Comparison of ENCODE assay signal across 1 cellular context in the genomic region with DNA sequence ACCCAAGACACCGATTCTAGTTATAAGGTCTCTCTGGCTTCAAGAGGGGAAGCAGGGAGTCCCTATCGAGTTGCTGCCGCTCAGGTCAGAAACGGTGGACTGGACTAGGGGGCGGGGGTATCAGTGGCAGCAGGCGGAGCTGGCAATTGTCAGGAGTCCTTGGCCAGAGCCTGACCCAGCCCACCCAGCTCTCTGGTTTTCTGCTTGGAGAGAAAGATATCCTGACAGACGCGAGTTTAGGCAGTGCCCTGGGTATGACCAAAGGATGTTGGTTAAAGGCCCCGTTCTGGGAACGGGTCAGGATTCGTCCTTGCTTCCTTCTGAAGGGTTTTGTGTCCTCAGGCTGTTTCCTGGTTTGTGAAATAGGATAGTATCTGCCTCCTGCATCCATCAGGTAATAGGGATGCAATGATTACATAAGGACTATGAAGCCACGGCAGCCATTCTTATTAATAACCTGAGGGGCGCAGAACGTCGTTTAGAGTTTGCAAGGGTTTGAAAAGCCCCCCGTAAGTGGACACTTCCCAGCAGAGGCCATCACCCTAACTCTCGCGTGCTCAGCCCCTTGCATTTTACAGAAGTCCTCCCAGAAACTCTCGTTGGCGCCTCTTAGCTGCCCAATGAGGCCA.
TF ChIP-seq lines count a peak whose summit lies in the region.

No MANE protein-coding gene starts in this region.

TF ChIP-seq in HepG2, 621 proteins besides CTCF, POLR2A, EP300 and RAD21 (continued from another document):
- no peak for TF ChIP-seq TRAFD1 (CRISPR knock-in tag; IDR thresholded peaks at IDR 0.05; ENCODE audit: borderline replicate concordance)
- TF ChIP-seq ZNF790 (CRISPR knock-in tag; IDR thresholded peaks at IDR 0.05; ENCODE audit: borderline replicate concordance), result 0 out of 2 replicates have a peak, but pooled peaks have one; percentile 24
- no peak for TF ChIP-seq ZNF564 (CRISPR knock-in tag; IDR thresholded peaks at IDR 0.05)
- TF ChIP-seq KLF12 (CRISPR knock-in tag; IDR thresholded peaks at IDR 0.05; ENCODE audit: borderline replicate concordance), result no peak
- no peak for TF ChIP-seq CREB3 (CRISPR knock-in tag; IDR thresholded peaks at IDR 0.05)
- peak; percentile 91; the same call in 1 of the 2 replicates for TF ChIP-seq ZNF724P (CRISPR knock-in tag; IDR thresholded peaks at IDR 0.05; ENCODE audit: borderline replicate concordance)
- TF ChIP-seq POLR2AphosphoS5 (IDR thresholded peaks at IDR 0.05; ENCODE audit: low read depth, low read length), result peak; percentile 77
- TF ChIP-seq RARA (CRISPR knock-in tag; IDR thresholded peaks at IDR 0.05), result peak; percentile 50
- peak; percentile 12; the same call in 1 of the 2 replicates for TF ChIP-seq ZNF12 (CRISPR knock-in tag; IDR thresholded peaks at IDR 0.05)
- TF ChIP-seq ZNF878 (CRISPR knock-in tag; IDR thresholded peaks at IDR 0.05), result peak; percentile 66; the same call in 1 of the 2 replicates
- TF ChIP-seq CCDC6 (CRISPR knock-in tag; IDR thresholded peaks at IDR 0.05), result peak; percentile 50; the same call in 1 of the 2 replicates
- TF ChIP-seq ZNF780A (CRISPR knock-in tag; IDR thresholded peaks at IDR 0.05), result no peak
- TF ChIP-seq MXD1 (CRISPR knock-in tag; IDR thresholded peaks at IDR 0.05), result no peak
- TF ChIP-seq ZNF263 (CRISPR knock-in tag; IDR thresholded peaks at IDR 0.05), result peak; percentile 23; the same call in 1 of the 2 replicates
- TF ChIP-seq SAP130 (CRISPR knock-in tag; IDR thresholded peaks at IDR 0.05; ENCODE audit: low read depth), result peak; percentile 54; the same call in 1 of the 2 replicates
- no peak for TF ChIP-seq MAFF (IDR thresholded peaks at IDR 0.05; ENCODE audit: low read depth, low read length)
- 0 out of 2 replicates have a peak, but pooled peaks have one; percentile 10 for TF ChIP-seq FOXK1 (CRISPR knock-in tag; IDR thresholded peaks at IDR 0.05; ENCODE audit: borderline replicate concordance, low read depth)
- TF ChIP-seq MTERF4 (CRISPR knock-in tag; IDR thresholded peaks at IDR 0.05), result peak; percentile 94
- TF ChIP-seq NFATC3 (CRISPR knock-in tag; IDR thresholded peaks at IDR 0.05), result no peak
- TF ChIP-seq, protein P1, sequence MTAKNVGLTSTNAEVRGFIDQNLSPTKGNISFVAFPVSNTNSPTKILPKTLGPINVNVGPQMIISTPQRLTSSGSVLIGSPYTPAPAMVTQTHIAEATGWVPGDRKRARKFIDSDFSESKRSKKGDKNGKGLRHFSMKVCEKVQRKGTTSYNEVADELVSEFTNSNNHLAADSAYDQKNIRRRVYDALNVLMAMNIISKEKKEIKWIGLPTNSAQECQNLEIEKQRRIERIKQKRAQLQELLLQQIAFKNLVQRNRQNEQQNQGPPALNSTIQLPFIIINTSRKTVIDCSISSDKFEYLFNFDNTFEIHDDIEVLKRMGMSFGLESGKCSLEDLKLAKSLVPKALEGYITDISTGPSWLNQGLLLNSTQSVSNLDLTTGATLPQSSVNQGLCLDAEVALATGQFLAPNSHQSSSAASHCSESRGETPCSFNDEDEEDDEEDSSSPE (CRISPR knock-in tag; IDR thresholded peaks at IDR 0.05), result 0 out of 2 replicates have a peak, but pooled peaks have one; percentile 23
- no peak for TF ChIP-seq ATF4 (CRISPR knock-in tag; IDR thresholded peaks at IDR 0.05)
- TF ChIP-seq ZNF747 (CRISPR knock-in tag; IDR thresholded peaks at IDR 0.05; ENCODE audit: borderline replicate concordance), result peak; percentile 72; the same call in 1 of the 2 replicates
- TF ChIP-seq MAF1 (CRISPR knock-in tag; IDR thresholded peaks at IDR 0.05; ENCODE audit: borderline replicate concordance), result no peak
- peak; percentile 76; the same call in 1 of the 2 replicates for TF ChIP-seq ZNF331 (CRISPR knock-in tag; IDR thresholded peaks at IDR 0.05)
- no peak for TF ChIP-seq NFE2L1 (CRISPR knock-in tag; IDR thresholded peaks at IDR 0.05; ENCODE audit: borderline replicate concordance)
- TF ChIP-seq KDM4B (CRISPR knock-in tag; IDR thresholded peaks at IDR 0.05), result peak; percentile 21; the same call in 1 of the 2 replicates
- 0 out of 2 replicates have a peak, but pooled peaks have one; percentile 5 for TF ChIP-seq ZSCAN25 (CRISPR knock-in tag; IDR thresholded peaks at IDR 0.05)
